ENCODE assay signal across 10 cellular contexts in genomic region chr12:48482198-48482597, GRCh38. TPM values are rescaled to one million over a fixed set of nuclear protein-coding genes. Genes with fewer than 3 reads are reported as not detected.
"Had no signal": no experiment of that assay in that cellular context is flagged by ENCODE, and none has a peak within 500 bp of the region (broad histone marks: within the 10 kb centered on the region; RNA-seq: fewer than 3 reads in every experiment).

C12orf54 (plus strand) TSS chr12:48482498; CDS start chr12:48483297, 799 bp downstream.

- ATAC-seq: HCT116, HepG2 had no signal

- H3K4me3 Mint-ChIP-seq: HFFc6, IgD-negative memory B cell had no signal

- H3K36me3 Mint-ChIP-seq: IgD-negative memory B cell had no signal

- H3K27ac Mint-ChIP-seq: HFFc6, IgD-negative memory B cell had no signal

- H3K9me3 Mint-ChIP-seq: HFFc6 had no signal

- DNase-seq: GM23248, GOT3, H7, HFFc6, KBM-7 had no signal

- H3K4me1 Mint-ChIP-seq: IgD-negative memory B cell had no signal

RNA-seq across cellular contexts. Expression of gene C12orf54, which starts in this region (rescaled TPM):
- total RNA-seq: GM23248, H4, H7, HepG2, HFFc6, HT1080 had no signal
